Comparison of ENCODE assay signal across 1 cellular context in genomic region chr6:145829950-145830349, GRCh38.
TF ChIP-seq lines count a peak whose summit lies in the region.

No MANE protein-coding gene starts in this region.

TF ChIP-seq in HepG2, 621 proteins besides CTCF, POLR2A, EP300 and RAD21:
- TF ChIP-seq ZNF557 (CRISPR knock-in tag; IDR thresholded peaks at IDR 0.05): no peak
- peak; percentile 51 to 71; a peak in 3 of 4 replicates for TF ChIP-seq MAFK (conservative IDR thresholded peaks at IDR 0.05 in 1 of 2, IDR thresholded peaks at IDR 0.05 in 1 of 2; ENCODE audit: low read length in 2 of 2)
- no peak for TF ChIP-seq TRAFD1 (CRISPR knock-in tag; IDR thresholded peaks at IDR 0.05; ENCODE audit: borderline replicate concordance)
- no peak for TF ChIP-seq CENPT (CRISPR knock-in tag; IDR thresholded peaks at IDR 0.05; ENCODE audit: low read depth)
- peak; percentile 56; the same call in 1 of the 2 replicates for TF ChIP-seq MAFF (IDR thresholded peaks at IDR 0.05; ENCODE audit: low read depth, low read length)
- no peak for TF ChIP-seq ZNF724P (CRISPR knock-in tag; IDR thresholded peaks at IDR 0.05; ENCODE audit: borderline replicate concordance)
- no peak for TF ChIP-seq JUND (CRISPR knock-in tag; IDR thresholded peaks at IDR 0.05)
- no peak for TF ChIP-seq ZBTB4 (CRISPR knock-in tag; IDR thresholded peaks at IDR 0.05; ENCODE audit: borderline replicate concordance)
- TF ChIP-seq ATF7 (IDR thresholded peaks at IDR 0.05): no peak
- no peak for TF ChIP-seq ATF7 (CRISPR knock-in tag; IDR thresholded peaks at IDR 0.05)
